In the genomic region with DNA sequence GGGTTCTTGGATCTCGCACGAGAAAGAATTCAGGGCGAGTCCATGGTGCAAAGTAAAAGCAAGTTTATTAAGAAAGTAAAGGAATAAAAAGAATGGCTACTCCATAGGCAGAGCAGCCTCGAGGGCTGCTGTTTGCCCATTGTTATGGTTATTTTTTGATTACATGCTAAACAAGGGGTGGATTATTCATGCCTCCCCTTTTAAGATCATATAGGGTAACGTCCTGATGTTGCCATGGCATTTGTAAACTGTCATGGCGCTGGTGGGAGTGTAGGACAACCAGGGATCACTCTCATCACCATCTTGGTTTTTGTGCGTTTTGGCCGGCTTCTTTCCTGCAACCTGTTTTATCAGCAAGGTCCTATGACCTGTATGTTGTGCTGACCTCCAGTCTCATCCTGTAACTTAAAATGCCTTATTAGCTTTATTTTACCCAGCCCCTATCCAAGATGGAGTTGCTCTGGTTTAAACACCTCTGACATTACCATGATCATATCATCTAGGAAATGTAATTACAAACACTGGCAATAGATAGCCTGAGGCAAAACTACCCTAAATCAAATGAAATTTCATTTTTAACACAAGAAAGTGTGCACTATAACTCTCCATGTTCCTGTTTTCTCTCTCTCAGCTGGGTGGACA, we compare ENCODE assay signal across 1 cellular context.
TF ChIP-seq lines count a peak whose summit lies in the region.

No MANE protein-coding gene starts in this region.

TF ChIP-seq in H1, 55 proteins besides CTCF, POLR2A, EP300 and RAD21:
- TF ChIP-seq POLR2AphosphoS5 (IDR thresholded peaks at IDR 0.05; ENCODE audit: low read depth, low read length) (no peak), YY1 (IDR thresholded peaks at IDR 0.05; ENCODE audit: low read depth, low read length) (peak; percentile 30; the same call in 1 of the 2 replicates), HDAC2 (IDR thresholded peaks at IDR 0.05; ENCODE audit: borderline replicate concordance in 1 of 2, low read depth in 2 of 2, low read length in 2 of 2) (no peak), TBP (IDR thresholded peaks at IDR 0.05; ENCODE audit: low read depth, low read length) (no peak), CHD1 (IDR thresholded peaks at IDR 0.05; ENCODE audit: low read depth, low read length) (no peak)
- TF ChIP-seq, protein P1, sequence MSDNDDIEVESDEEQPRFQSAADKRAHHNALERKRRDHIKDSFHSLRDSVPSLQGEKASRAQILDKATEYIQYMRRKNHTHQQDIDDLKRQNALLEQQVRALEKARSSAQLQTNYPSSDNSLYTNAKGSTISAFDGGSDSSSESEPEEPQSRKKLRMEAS (IDR thresholded peaks at IDR 0.05) = no peak
- TF ChIP-seq, protein P2, sequence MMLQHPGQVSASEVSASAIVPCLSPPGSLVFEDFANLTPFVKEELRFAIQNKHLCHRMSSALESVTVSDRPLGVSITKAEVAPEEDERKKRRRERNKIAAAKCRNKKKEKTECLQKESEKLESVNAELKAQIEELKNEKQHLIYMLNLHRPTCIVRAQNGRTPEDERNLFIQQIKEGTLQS (IDR thresholded peaks at IDR 0.05; ENCODE audit: insufficient read depth, low read depth, low read length) = no peak
TF ChIP-seq in H1: peak in this region for 1.
